Comparison of ENCODE assay signal across 22 cellular contexts in the genomic region with DNA sequence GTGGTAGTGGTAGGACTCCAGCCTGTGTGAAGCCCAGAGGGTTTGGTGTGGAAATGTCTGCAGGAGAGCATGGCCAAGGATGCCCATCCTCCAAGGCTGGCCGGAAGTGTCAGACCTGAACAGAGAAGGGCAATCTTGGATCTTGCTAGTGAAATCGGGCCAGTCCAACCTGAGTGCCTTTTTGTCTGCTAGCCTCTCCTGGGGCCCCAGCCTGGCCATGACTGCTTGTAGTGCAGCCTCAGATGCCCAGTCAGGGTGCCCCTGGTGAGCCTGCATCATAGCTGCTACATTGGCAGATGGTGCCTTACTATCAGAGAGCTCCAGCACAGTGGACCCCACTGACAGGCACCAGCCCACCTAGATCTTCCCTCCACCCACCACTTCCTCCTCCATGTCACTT.
"Had no signal": no experiment of that assay in that cellular context is flagged by ENCODE, and none has a peak within 500 bp of the region (broad histone marks: within the 10 kb centered on the region; RNA-seq: fewer than 3 reads in every experiment).

No MANE protein-coding gene starts in this region.

- H3K4me3 ChIP-seq: K562 had no signal

- H3K9ac ChIP-seq: KMS-11, SK-N-SH had no signal

- H3K4me3 Mint-ChIP-seq: IgD-negative memory B cell had no signal

- ATAC-seq: HepG2, K562, Panc1 had no signal

- H3K4me2 ChIP-seq: KMS-11, SK-N-SH had no signal

- H3K27me3 Mint-ChIP-seq: IgD-negative memory B cell had no signal

- H3K9me3 ChIP-seq: SK-N-SH had no signal

- DNase-seq: Kasumi-1, MM.1S, NCI-H1092 treated with DMSO at 0.1 percent for 48 hours, NCI-H1436, NCI-H187, NCI-H2029, NCI-H2081 treated with DMSO at 0.1 percent for 48 hours, NCI-H2171, NCI-H226, NCI-H446, NCI-H510A, NCI-H524 treated with DMSO at 0.1 percent for 48 hours, NCI-H69, NCI-H774, SHP77, SK-N-SH had no signal

- H3K36me3 Mint-ChIP-seq: IgD-negative memory B cell had no signal

- H3K27ac ChIP-seq: KMS-11, RWPE1 had no signal
